In the genomic region with DNA sequence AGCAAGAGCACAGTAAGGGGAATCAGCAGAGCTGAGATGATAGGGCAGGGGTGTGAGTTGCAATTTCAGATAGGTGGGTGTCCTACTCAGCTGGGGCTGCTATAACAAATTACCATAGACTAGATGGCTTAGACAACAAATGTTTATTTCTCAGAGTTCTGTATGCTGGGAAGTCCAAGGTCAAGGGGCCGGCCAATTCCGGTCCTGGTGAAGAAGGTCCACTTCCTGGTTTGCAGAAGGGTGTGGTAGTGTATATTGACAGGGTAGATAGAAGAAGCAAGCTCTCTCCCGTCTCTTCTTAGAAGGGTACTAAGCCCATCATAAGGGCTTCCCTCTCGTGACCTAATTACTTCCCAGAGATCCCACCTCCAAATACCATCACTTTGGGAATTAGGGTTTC, we compare ENCODE assay signal across 1 cellular context.
TF ChIP-seq lines count a peak whose summit lies in the region.

No MANE protein-coding gene starts in this region.

TF ChIP-seq in GM23338, 12 proteins besides CTCF, POLR2A, EP300 and RAD21 (continued from another document):
- TF ChIP-seq, protein P1, sequence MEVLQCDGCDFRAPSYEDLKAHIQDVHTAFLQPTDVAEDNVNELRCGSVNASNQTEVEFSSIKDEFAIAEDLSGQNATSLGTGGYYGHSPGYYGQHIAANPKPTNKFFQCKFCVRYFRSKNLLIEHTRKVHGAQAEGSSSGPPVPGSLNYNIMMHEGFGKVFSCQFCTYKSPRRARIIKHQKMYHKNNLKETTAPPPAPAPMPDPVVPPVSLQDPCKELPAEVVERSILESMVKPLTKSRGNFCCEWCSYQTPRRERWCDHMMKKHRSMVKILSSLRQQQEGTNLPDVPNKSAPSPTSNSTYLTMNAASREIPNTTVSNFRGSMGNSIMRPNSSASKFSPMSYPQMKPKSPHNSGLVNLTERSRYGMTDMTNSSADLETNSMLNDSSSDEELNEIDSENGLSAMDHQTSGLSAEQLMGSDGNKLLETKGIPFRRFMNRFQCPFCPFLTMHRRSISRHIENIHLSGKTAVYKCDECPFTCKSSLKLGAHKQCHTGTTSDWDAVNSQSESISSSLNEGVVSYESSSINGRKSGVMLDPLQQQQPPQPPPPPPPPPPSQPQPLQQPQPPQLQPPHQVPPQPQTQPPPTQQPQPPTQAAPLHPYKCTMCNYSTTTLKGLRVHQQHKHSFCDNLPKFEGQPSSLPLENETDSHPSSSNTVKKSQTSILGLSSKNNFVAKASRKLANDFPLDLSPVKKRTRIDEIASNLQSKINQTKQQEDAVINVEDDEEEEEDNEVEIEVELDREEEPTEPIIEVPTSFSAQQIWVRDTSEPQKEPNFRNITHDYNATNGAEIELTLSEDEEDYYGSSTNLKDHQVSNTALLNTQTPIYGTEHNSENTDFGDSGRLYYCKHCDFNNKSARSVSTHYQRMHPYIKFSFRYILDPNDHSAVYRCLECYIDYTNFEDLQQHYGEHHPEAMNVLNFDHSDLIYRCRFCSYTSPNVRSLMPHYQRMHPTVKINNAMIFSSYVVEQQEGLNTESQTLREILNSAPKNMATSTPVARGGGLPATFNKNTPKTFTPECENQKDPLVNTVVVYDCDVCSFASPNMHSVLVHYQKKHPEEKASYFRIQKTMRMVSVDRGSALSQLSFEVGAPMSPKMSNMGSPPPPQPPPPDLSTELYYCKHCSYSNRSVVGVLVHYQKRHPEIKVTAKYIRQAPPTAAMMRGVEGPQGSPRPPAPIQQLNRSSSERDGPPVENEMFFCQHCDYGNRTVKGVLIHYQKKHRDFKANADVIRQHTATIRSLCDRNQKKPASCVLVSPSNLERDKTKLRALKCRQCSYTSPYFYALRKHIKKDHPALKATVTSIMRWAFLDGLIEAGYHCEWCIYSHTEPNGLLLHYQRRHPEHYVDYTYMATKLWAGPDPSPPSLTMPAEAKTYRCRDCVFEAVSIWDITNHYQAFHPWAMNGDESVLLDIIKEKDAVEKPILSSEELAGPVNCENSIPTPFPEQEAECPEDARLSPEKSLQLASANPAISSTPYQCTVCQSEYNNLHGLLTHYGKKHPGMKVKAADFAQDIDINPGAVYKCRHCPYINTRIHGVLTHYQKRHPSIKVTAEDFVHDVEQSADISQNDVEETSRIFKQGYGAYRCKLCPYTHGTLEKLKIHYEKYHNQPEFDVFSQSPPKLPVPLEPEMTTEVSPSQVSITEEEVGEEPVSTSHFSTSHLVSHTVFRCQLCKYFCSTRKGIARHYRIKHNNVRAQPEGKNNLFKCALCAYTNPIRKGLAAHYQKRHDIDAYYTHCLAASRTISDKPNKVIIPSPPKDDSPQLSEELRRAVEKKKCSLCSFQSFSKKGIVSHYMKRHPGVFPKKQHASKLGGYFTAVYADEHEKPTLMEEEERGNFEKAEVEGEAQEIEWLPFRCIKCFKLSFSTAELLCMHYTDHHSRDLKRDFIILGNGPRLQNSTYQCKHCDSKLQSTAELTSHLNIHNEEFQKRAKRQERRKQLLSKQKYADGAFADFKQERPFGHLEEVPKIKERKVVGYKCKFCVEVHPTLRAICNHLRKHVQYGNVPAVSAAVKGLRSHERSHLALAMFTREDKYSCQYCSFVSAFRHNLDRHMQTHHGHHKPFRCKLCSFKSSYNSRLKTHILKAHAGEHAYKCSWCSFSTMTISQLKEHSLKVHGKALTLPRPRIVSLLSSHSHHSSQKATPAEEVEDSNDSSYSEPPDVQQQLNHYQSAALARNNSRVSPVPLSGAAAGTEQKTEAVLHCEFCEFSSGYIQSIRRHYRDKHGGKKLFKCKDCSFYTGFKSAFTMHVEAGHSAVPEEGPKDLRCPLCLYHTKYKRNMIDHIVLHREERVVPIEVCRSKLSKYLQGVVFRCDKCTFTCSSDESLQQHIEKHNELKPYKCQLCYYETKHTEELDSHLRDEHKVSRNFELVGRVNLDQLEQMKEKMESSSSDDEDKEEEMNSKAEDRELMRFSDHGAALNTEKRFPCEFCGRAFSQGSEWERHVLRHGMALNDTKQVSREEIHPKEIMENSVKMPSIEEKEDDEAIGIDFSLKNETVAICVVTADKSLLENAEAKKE (CRISPR knock-in tag; IDR thresholded peaks at IDR 0.05) = no peak
- no peak for TF ChIP-seq NANOG (IDR thresholded peaks at IDR 0.05; ENCODE audit: borderline replicate concordance)
- TF ChIP-seq STAT1 (IDR thresholded peaks at IDR 0.05; ENCODE audit: unreplicated experiment) = no peak
